In the genomic region with DNA sequence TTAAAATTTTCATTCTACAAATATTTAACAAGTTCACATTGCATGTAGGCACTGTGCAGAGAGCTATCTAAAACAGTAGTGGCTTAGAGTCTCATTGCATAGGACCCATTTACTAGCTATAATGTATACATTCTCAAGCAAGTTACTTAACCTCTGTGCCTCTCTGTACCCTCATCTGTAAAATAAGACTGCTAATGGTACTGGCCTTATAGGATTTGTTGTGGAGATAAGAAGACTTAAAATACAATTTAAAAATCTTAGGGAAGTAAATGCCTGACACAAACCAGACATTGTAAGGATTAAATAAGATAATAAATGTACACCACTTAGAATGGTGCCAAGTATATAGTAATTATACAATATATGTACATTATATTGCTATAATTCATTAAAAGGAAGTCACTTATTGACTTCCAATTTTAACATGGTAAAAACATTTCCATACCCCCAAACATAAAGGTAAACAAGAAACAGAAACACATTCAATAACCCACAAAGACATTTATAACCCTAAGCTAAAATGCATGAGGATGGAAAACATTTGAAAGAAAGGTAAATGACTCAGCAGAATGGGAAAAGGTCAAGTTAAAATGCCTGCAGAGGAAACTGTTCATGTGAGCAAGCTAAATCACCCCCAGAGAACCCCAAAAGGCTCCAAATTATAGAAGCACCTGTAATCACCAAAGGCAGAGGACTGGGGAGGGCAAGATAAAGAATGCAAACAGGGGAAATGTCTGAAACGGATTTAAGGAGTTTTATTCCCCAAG, we compare ENCODE assay signal across 15 cellular contexts. TPM values are rescaled to one million over a fixed set of nuclear protein-coding genes. Genes with fewer than 3 reads are reported as not detected.
DNase-seq lines count a peak whose midpoint lies in the region; ATAC-seq and TF ChIP-seq lines count a peak whose summit lies in the region.
"Had no signal": no experiment of that assay in that cellular context is flagged by ENCODE, and none has a peak within 500 bp of the region (broad histone marks: within the 10 kb centered on the region; RNA-seq: fewer than 3 reads in every experiment).

No MANE protein-coding gene starts in this region.

- H3K36me3 ChIP-seq in Caco-2 (ENCODE audit: control insufficient read depth, insufficient read depth, low read length) (no peaks in the 10 kb centered on the region), HEK293 (ENCODE audit: control insufficient read depth in 2 of 2, insufficient read depth in 1 of 2, low read length in 2 of 2) (no peaks in the 10 kb centered on the region)
- H3K36me3 ChIP-seq: left lung, thoracic aorta, WERI-Rb-1 had no signal

- no peaks in the 10 kb centered on the region for H3K4me1 ChIP-seq in Caco-2
- H3K4me1 ChIP-seq in HEK293 (ENCODE audit: control insufficient read depth, insufficient read depth, low read length): peaks cover 9% of the 10 kb centered on the region

- H3K9me3 Mint-ChIP-seq in Caco-2 (ENCODE audit: unreplicated experiment): no peaks in the 10 kb centered on the region
- peaks cover 2% of the 10 kb centered on the region for H3K9me3 Mint-ChIP-seq in activated CD4-positive, alpha-beta memory T cell treated with anti-CD3 and anti-CD28 coated beads for 36 hours
- no peaks in the 10 kb centered on the region for H3K9me3 Mint-ChIP-seq in mesothelial cell of epicardium
- H3K9me3 Mint-ChIP-seq: CD4-positive, alpha-beta memory T cell had no signal

- no peaks in the 10 kb centered on the region for H3K27me3 ChIP-seq in Caco-2 (replicated peaks; ENCODE audit: control insufficient read depth, insufficient read depth, low read length)
- H3K27me3 ChIP-seq: left lung had no signal

- H3K27me3 Mint-ChIP-seq in Caco-2 (ENCODE audit: insufficient read depth, unreplicated experiment) (no peaks in the 10 kb centered on the region), mesothelial cell of epicardium (ENCODE audit: low read depth) (peaks cover 2% of the 10 kb centered on the region)
- H3K27me3 Mint-ChIP-seq in activated CD4-positive, alpha-beta memory T cell treated with anti-CD3 and anti-CD28 coated beads for 36 hours: no peaks in the 10 kb centered on the region
- H3K27me3 Mint-ChIP-seq: CD4-positive, alpha-beta memory T cell had no signal

- no peak for ATAC-seq in GM19023 (IDR thresholded peaks at IDR 0.05; ENCODE audit: unreplicated experiment)
- ATAC-seq: left lung, PC-3 had no signal

- H3K4me1 Mint-ChIP-seq in Caco-2 (ENCODE audit: low read depth, unreplicated experiment) (peaks cover 6% of the 10 kb centered on the region), mesothelial cell of epicardium (peaks cover 17% of the 10 kb centered on the region)
- peaks cover 56% of the 10 kb centered on the region for H3K4me1 Mint-ChIP-seq in activated CD4-positive, alpha-beta memory T cell treated with anti-CD3 and anti-CD28 coated beads for 36 hours (ENCODE audit: low read depth)

- no peak overlapping the region for H3K4me3 ChIP-seq in Caco-2 (ENCODE audit: low read depth, low read length)
- no peak overlapping the region for H3K4me3 ChIP-seq in HEK293 (ENCODE audit: low read depth, low read length)
- H3K4me3 ChIP-seq: left lung, thoracic aorta had no signal

- no peaks in the 10 kb centered on the region for H3K36me3 Mint-ChIP-seq in Caco-2 (ENCODE audit: insufficient read depth, unreplicated experiment)
- peaks cover 14% of the 10 kb centered on the region for H3K36me3 Mint-ChIP-seq in activated CD4-positive, alpha-beta memory T cell treated with anti-CD3 and anti-CD28 coated beads for 36 hours
- no peaks in the 10 kb centered on the region for H3K36me3 Mint-ChIP-seq in mesothelial cell of epicardium

- BruUV-seq in Caco-2 (replicated peaks; lab: Mats Ljungman, UMichigan): no TSS peak

- H3K4me3 Mint-ChIP-seq in Caco-2 (ENCODE audit: unreplicated experiment) (no peak overlapping the region), mesothelial cell of epicardium (no peak overlapping the region)
- no peak overlapping the region for H3K4me3 Mint-ChIP-seq in activated CD4-positive, alpha-beta memory T cell treated with anti-CD3 and anti-CD28 coated beads for 36 hours

- DNase-seq in Caco-2 (no peak), mesothelial cell of epicardium (ENCODE audit: low spot score in 2 of 2, unreplicated experiment in 2 of 2) (no peak), NCI-H187 (lab: John Stamatoyannopoulos, UW) (no peak), COLO829 (ENCODE audit: low spot score) (no peak)
- DNase-seq in activated CD4-positive, alpha-beta memory T cell treated with anti-CD3 and anti-CD28 coated beads for 36 hours: no peak
- DNase-seq: CD4-positive, alpha-beta memory T cell; dermis blood vessel endothelial cell; left lung; NCI-H1417; PC-3; posterior cingulate gyrus; WERI-Rb-1 had no signal

- CTCF ChIA-PET in Caco-2 (lab: Charles Lee) (no interaction called here), HEK293 (lab: Yijun Ruan, JAX) (interaction anchor here (0.6 to 1.2 kb wide), 2 partner anchors 143 to 147 kb away, joined by 3 to 4 read pairs; no protein-coding TSS in a partner anchor)
- CTCF ChIA-PET in activated CD4-positive, alpha-beta memory T cell treated with anti-CD3 and anti-CD28 coated beads for 36 hours (lab: Charles Lee): interaction anchor here (0.9 kb wide), 1 partner anchor 127 kb away, joined by 4 read pairs; no protein-coding TSS in a partner anchor

- no peaks in the 10 kb centered on the region for H3K9me3 ChIP-seq in Caco-2
- no peaks in the 10 kb centered on the region for H3K9me3 ChIP-seq in HEK293 (ENCODE audit: control insufficient read depth, insufficient read depth, low read depth, low read length)
- H3K9me3 ChIP-seq: left lung, thoracic aorta had no signal

- POLR2A ChIA-PET in Caco-2 (lab: Charles Lee): no interaction called here
- POLR2A ChIA-PET in HEK293 (lab: Yijun Ruan, JAX): no interaction called here
- POLR2A ChIA-PET in activated CD4-positive, alpha-beta memory T cell treated with anti-CD3 and anti-CD28 coated beads for 36 hours (lab: Charles Lee): no interaction called here

- intact Hi-C loops in Caco-2 (cut with micrococcal nuclease; ENCODE audit: unreplicated experiment): no loop called here
- intact Hi-C loops in activated CD4-positive, alpha-beta memory T cell treated with anti-CD3 and anti-CD28 coated beads for 36 hours (cut with micrococcal nuclease): no loop called here

- H3K27ac Mint-ChIP-seq in Caco-2 (ENCODE audit: unreplicated experiment): peak overlapping the region; percentile 56
- H3K27ac Mint-ChIP-seq in activated CD4-positive, alpha-beta memory T cell treated with anti-CD3 and anti-CD28 coated beads for 36 hours: peak overlapping the region; percentile 38
- H3K27ac Mint-ChIP-seq in mesothelial cell of epicardium: peak overlapping the region; percentile 21

- H3K27ac ChIP-seq in HEK293 (ENCODE audit: extremely low read depth, low read depth, low read length): no peak overlapping the region
- H3K27ac ChIP-seq: left lung, thoracic aorta, WERI-Rb-1 had no signal

- no peak for TF ChIP-seq CTCF in Caco-2 (IDR thresholded peaks at IDR 0.05; ENCODE audit: insufficient read depth in 1 of 2, low read depth in 1 of 2, low read length in 1 of 2, severe bottlenecking in 1 of 2, unreplicated experiment in 1 of 2)
- no peak for TF ChIP-seq CTCF in HEK293 (tag by site-specific recombination; IDR thresholded peaks at IDR 0.05)
- no peak for TF ChIP-seq CTCF in mesothelial cell of epicardium (IDR thresholded peaks at IDR 0.05; ENCODE audit: unreplicated experiment)

TF ChIP-seq in HEK293, 187 proteins besides CTCF, POLR2A, EP300 and RAD21:
- TF ChIP-seq, protein P1, sequence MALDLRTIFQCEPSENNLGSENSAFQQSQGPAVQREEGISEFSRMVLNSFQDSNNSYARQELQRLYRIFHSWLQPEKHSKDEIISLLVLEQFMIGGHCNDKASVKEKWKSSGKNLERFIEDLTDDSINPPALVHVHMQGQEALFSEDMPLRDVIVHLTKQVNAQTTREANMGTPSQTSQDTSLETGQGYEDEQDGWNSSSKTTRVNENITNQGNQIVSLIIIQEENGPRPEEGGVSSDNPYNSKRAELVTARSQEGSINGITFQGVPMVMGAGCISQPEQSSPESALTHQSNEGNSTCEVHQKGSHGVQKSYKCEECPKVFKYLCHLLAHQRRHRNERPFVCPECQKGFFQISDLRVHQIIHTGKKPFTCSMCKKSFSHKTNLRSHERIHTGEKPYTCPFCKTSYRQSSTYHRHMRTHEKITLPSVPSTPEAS (tag by site-specific recombination; IDR thresholded peaks at IDR 0.05): no peak
- peak; percentile 42 for TF ChIP-seq ZNF335 (tag by site-specific recombination; conservative IDR thresholded peaks at IDR 0.05)
TF ChIP-seq in HEK293: peak in this region for 1.

RNA-seq across cellular contexts. Expression of a gene that starts 30.8 kb away (rescaled TPM):
- total RNA-seq in Caco-2 (2022) (5.7 and 6.0 TPM in 2 replicates), mesothelial cell of epicardium (11.0 to 12.8 TPM (median 11.8 TPM) in 3 replicates)
- total RNA-seq in activated CD4-positive, alpha-beta memory T cell treated with anti-CD3 and anti-CD28 coated beads for 36 hours: 10 to 100 TPM; 18.8 to 19.3 TPM
